Comparison of ENCODE assay signal across 30 cellular contexts in the genomic region with DNA sequence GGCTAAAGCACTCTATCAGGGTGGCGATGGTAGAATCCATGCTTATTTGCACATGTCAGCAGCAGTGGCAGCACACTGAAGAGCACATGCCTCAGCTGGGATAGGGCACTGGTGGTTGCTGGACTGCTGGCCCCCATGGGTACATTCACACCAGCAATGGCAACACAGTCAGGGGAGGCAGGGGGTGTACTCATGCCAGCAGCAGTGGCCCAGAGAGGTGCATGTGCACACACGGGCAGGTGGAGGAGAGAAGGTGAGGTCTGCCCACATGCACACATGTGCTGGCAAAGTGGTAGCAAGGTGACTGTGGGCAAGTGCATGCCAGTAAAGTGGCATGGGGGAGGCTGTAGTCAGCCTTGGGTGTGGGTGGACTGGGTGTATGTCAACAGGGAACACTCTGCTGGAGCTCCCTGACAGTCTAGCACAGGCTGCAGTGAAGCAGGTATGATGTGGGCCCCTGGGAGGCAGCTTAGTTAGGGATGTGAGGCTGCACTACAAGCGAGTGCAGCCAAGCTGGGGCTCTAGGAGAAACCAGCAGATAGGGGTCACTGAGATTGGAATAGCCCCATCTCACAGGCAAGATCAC. TPM values are rescaled to one million over a fixed set of nuclear protein-coding genes. Genes with fewer than 3 reads are reported as not detected.
"Had no signal": no experiment of that assay in that cellular context is flagged by ENCODE, and none has a peak within 500 bp of the region (broad histone marks: within the 10 kb centered on the region; RNA-seq: fewer than 3 reads in every experiment).

No MANE protein-coding gene starts in this region.

- H3K27ac Mint-ChIP-seq: immature natural killer cell; naive thymus-derived CD8-positive, alpha-beta T cell; neural progenitor cell; stimulated activated effector memory CD8-positive, alpha-beta T cell treated with anti-CD3 and anti-CD28 coated beads, Interleukin-12 subunit alpha, Interleukin-12 subunit beta, amount 100 ng/mL, for 72 hours; stimulated activated naive CD8-positive, alpha-beta T cell treated with anti-CD3 and anti-CD28 coated beads, Interleukin-15, Interleukin-2, amounts not matched to agents 100 ng/mL and 50 ng/mL, for 24 hours had no signal

- H3K4me1 Mint-ChIP-seq: immature natural killer cell; naive thymus-derived CD8-positive, alpha-beta T cell; neural progenitor cell; stimulated activated effector memory CD8-positive, alpha-beta T cell treated with anti-CD3 and anti-CD28 coated beads, Interleukin-12 subunit alpha, Interleukin-12 subunit beta, amount 100 ng/mL, for 72 hours had no signal

- H3K4me3 ChIP-seq: dorsolateral prefrontal cortex, gastroesophageal sphincter, heart right ventricle, lower lobe of right lung, neural progenitor cell, prostate gland, sigmoid colon, thoracic aorta, tibial nerve had no signal

- H3K27me3 Mint-ChIP-seq: naive thymus-derived CD8-positive, alpha-beta T cell; stimulated activated naive CD8-positive, alpha-beta T cell treated with anti-CD3 and anti-CD28 coated beads, Interleukin-15, Interleukin-2, amounts not matched to agents 100 ng/mL and 50 ng/mL, for 24 hours had no signal

- H3K27ac ChIP-seq: dorsolateral prefrontal cortex, epithelial cell of prostate, foreskin keratinocyte, gastroesophageal sphincter, heart right ventricle, lower lobe of right lung, neural progenitor cell, prostate gland, sigmoid colon, thoracic aorta, tibial nerve had no signal

- H3K4me3 Mint-ChIP-seq: immature natural killer cell; naive thymus-derived CD8-positive, alpha-beta T cell; neural progenitor cell; stimulated activated effector memory CD8-positive, alpha-beta T cell treated with anti-CD3 and anti-CD28 coated beads, Interleukin-12 subunit alpha, Interleukin-12 subunit beta, amount 100 ng/mL, for 72 hours; stimulated activated naive CD8-positive, alpha-beta T cell treated with anti-CD3 and anti-CD28 coated beads, Interleukin-15, Interleukin-2, amounts not matched to agents 100 ng/mL and 50 ng/mL, for 24 hours had no signal

- H3K27me3 ChIP-seq: foreskin keratinocyte, gastroesophageal sphincter, heart right ventricle, neural progenitor cell, sigmoid colon, tibial nerve had no signal

- H3K4me1 ChIP-seq: foreskin keratinocyte, gastroesophageal sphincter, heart right ventricle, lower lobe of right lung, neural progenitor cell, prostate gland, sigmoid colon, tibial nerve had no signal

- FAIRE-seq: colon had no signal

- H3K9me3 ChIP-seq: lower lobe of right lung, prostate gland, sigmoid colon, thoracic aorta had no signal

- H3K36me3 Mint-ChIP-seq: naive thymus-derived CD8-positive, alpha-beta T cell; neural progenitor cell; stimulated activated effector memory CD8-positive, alpha-beta T cell treated with anti-CD3 and anti-CD28 coated beads, Interleukin-12 subunit alpha, Interleukin-12 subunit beta, amount 100 ng/mL, for 72 hours had no signal

- H3K36me3 ChIP-seq: gastroesophageal sphincter, heart right ventricle, lower lobe of right lung, neural progenitor cell, prostate gland, sigmoid colon, thoracic aorta, tibial nerve had no signal

- ATAC-seq: esophagus mucosa; foreskin keratinocyte; gastroesophageal sphincter; heart right ventricle; left ventricle myocardium superior; naive thymus-derived CD8-positive, alpha-beta T cell; right cardiac atrium; stimulated activated effector memory CD8-positive, alpha-beta T cell treated with anti-CD3 and anti-CD28 coated beads, Interleukin-12 subunit alpha, Interleukin-12 subunit beta, amount 100 ng/mL, for 72 hours had no signal

- DNase-seq: central memory CD4-positive, alpha-beta T cell; dorsolateral prefrontal cortex; effector CD4-positive, alpha-beta T cell; foreskin keratinocyte; heart right ventricle; hippocampal formation; immature natural killer cell; islet precursor cell; left ventricle myocardium superior; lower lobe of right lung; naive thymus-derived CD8-positive, alpha-beta T cell; right cardiac atrium; sigmoid colon; stimulated activated CD4-positive, alpha-beta T cell treated with anti-CD3 and anti-CD28 coated beads, Interleukin-2, amount 100 ng/mL, for 24 hours; stimulated activated CD4-positive, alpha-beta T cell treated with anti-CD3 and anti-CD28 coated beads, Interleukin-4, amount 100 ng/mL, for 24 hours had no signal

RNA-seq across cellular contexts. Expression of gene NPAP1, which starts 53.9 kb away (rescaled TPM):
- total RNA-seq: esophagus mucosa; fibroblast of lung; foreskin keratinocyte; left ventricle myocardium superior; mesenteric fat pad; myocyte; naive thymus-derived CD8-positive, alpha-beta T cell; osteocyte; skeletal muscle tissue; thoracic aorta; tibial nerve had no signal
